In the genomic region with DNA sequence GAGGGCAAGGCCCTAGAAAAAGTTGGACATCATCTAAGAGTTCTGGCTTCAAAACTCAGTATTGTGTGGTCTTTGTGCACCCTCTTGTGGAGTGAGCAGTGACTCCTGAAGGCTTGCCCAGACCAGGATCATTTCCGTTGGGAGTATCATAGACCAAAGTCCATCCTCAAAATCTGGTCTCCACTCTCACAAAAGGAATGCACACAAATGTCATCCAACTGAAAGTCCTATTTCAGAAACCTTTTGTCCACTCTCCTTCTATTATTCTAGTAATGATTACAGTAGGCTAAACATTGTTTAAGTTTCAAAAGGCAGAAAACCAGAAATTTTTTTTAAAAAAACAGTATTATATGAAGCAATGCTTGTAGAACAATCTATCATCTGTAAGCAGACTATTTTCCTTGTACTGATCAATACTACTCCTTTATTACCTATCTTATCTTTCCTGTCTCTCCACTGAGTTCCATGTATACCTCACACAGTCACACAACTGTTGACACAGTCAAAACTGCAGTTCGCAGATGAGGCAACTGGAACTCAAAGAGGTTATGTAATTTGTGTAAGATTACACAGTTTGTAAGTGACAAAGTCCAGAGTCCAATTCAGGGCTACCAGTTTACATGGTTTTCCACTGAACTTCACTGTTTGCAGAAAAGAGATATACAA, we compare ENCODE assay signal across 1 cellular context.
TF ChIP-seq lines count a peak whose summit lies in the region.

No MANE protein-coding gene starts in this region.

TF ChIP-seq in HepG2, 621 proteins besides CTCF, POLR2A, EP300 and RAD21 (continued from another document and continues in another):
- TF ChIP-seq, protein P1, sequence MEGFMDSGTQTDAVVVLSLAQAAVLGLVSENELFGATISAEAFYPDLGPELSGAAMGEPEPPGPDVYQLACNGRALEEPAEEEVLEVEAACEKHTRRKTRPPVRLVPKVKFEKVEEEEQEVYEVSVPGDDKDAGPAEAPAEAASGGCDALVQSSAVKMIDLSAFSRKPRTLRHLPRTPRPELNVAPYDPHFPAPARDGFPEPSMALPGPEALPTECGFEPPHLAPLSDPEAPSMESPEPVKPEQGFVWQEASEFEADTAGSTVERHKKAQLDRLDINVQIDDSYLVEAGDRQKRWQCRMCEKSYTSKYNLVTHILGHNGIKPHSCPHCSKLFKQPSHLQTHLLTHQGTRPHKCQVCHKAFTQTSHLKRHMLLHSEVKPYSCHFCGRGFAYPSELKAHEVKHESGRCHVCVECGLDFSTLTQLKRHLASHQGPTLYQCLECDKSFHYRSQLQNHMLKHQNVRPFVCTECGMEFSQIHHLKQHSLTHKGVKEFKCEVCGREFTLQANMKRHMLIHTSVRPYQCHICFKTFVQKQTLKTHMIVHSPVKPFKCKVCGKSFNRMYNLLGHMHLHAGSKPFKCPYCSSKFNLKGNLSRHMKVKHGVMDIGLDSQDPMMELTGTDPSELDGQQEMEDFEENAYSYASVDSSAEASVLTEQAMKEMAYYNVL (CRISPR knock-in tag; IDR thresholded peaks at IDR 0.05; ENCODE audit: borderline replicate concordance): peak; percentile 97
- TF ChIP-seq CENPX (CRISPR knock-in tag; IDR thresholded peaks at IDR 0.05): no peak
- TF ChIP-seq, protein P2, sequence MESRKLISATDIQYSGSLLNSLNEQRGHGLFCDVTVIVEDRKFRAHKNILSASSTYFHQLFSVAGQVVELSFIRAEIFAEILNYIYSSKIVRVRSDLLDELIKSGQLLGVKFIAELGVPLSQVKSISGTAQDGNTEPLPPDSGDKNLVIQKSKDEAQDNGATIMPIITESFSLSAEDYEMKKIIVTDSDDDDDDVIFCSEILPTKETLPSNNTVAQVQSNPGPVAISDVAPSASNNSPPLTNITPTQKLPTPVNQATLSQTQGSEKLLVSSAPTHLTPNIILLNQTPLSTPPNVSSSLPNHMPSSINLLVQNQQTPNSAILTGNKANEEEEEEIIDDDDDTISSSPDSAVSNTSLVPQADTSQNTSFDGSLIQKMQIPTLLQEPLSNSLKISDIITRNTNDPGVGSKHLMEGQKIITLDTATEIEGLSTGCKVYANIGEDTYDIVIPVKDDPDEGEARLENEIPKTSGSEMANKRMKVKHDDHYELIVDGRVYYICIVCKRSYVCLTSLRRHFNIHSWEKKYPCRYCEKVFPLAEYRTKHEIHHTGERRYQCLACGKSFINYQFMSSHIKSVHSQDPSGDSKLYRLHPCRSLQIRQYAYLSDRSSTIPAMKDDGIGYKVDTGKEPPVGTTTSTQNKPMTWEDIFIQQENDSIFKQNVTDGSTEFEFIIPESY (CRISPR knock-in tag; IDR thresholded peaks at IDR 0.05): peak; percentile 76
- 0 out of 2 replicates have a peak, but pooled peaks have one; percentile 65 for TF ChIP-seq ADNP (CRISPR knock-in tag; IDR thresholded peaks at IDR 0.05)
- no peak for TF ChIP-seq LCORL (IDR thresholded peaks at IDR 0.05)
- peak; percentile 39 for TF ChIP-seq LCORL (CRISPR knock-in tag; IDR thresholded peaks at IDR 0.05)
- TF ChIP-seq SP4 (CRISPR knock-in tag; IDR thresholded peaks at IDR 0.05): no peak
- 0 out of 2 replicates have a peak, but pooled peaks have one; percentile 22 for TF ChIP-seq SP5 (CRISPR knock-in tag; IDR thresholded peaks at IDR 0.05; ENCODE audit: borderline replicate concordance, low read depth)
- TF ChIP-seq SMAD1 (CRISPR knock-in tag; IDR thresholded peaks at IDR 0.05; ENCODE audit: borderline replicate concordance, low read depth): no peak
- peak; percentile 97 for TF ChIP-seq ZNF614 (CRISPR knock-in tag; IDR thresholded peaks at IDR 0.05; ENCODE audit: borderline replicate concordance)
- peak; percentile 98 for TF ChIP-seq ZNF644 (CRISPR knock-in tag; IDR thresholded peaks at IDR 0.05; ENCODE audit: low read depth)
- TF ChIP-seq NR2C2 (CRISPR knock-in tag; IDR thresholded peaks at IDR 0.05; ENCODE audit: borderline replicate concordance): peak; percentile 72; the same call in 1 of the 2 replicates
- TF ChIP-seq, protein P3, sequence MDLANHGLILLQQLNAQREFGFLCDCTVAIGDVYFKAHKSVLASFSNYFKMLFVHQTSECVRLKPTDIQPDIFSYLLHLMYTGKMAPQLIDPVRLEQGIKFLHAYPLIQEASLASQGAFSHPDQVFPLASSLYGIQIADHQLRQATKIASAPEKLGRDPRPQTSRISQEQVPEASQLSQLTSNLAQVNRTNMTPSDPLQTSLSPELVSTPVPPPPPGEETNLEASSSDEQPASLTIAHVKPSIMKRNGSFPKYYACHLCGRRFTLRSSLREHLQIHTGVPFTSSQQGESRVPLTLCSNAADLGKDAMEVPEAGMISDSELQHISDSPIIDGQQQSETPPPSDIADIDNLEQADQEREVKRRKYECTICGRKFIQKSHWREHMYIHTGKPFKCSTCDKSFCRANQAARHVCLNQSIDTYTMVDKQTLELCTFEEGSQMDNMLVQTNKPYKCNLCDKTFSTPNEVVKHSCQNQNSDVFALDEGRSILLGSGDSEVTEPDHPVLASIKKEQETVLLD (CRISPR knock-in tag; IDR thresholded peaks at IDR 0.05; ENCODE audit: low read depth): no peak
- peak; percentile 93 for TF ChIP-seq NCOA2 (CRISPR knock-in tag; IDR thresholded peaks at IDR 0.05)
- TF ChIP-seq ARNTL (CRISPR knock-in tag; IDR thresholded peaks at IDR 0.05): peak; percentile 23; the same call in 1 of the 2 replicates
- peak; percentile 92 for TF ChIP-seq ISL2 (CRISPR knock-in tag; IDR thresholded peaks at IDR 0.05)
- TF ChIP-seq, protein P4, sequence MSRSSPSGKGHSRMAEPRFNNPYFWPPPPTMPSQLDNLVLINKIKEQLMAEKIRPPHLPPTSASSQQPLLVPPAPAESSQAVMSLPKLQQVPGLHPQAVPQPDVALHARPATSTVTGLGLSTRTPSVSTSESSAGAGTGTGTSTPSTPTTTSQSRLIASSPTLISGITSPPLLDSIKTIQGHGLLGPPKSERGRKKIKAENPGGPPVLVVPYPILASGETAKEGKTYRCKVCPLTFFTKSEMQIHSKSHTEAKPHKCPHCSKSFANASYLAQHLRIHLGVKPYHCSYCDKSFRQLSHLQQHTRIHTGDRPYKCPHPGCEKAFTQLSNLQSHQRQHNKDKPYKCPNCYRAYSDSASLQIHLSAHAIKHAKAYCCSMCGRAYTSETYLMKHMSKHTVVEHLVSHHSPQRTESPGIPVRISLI (CRISPR knock-in tag; IDR thresholded peaks at IDR 0.05; ENCODE audit: borderline replicate concordance): peak; percentile 32; the same call in 1 of the 2 replicates
- TF ChIP-seq, protein P5, sequence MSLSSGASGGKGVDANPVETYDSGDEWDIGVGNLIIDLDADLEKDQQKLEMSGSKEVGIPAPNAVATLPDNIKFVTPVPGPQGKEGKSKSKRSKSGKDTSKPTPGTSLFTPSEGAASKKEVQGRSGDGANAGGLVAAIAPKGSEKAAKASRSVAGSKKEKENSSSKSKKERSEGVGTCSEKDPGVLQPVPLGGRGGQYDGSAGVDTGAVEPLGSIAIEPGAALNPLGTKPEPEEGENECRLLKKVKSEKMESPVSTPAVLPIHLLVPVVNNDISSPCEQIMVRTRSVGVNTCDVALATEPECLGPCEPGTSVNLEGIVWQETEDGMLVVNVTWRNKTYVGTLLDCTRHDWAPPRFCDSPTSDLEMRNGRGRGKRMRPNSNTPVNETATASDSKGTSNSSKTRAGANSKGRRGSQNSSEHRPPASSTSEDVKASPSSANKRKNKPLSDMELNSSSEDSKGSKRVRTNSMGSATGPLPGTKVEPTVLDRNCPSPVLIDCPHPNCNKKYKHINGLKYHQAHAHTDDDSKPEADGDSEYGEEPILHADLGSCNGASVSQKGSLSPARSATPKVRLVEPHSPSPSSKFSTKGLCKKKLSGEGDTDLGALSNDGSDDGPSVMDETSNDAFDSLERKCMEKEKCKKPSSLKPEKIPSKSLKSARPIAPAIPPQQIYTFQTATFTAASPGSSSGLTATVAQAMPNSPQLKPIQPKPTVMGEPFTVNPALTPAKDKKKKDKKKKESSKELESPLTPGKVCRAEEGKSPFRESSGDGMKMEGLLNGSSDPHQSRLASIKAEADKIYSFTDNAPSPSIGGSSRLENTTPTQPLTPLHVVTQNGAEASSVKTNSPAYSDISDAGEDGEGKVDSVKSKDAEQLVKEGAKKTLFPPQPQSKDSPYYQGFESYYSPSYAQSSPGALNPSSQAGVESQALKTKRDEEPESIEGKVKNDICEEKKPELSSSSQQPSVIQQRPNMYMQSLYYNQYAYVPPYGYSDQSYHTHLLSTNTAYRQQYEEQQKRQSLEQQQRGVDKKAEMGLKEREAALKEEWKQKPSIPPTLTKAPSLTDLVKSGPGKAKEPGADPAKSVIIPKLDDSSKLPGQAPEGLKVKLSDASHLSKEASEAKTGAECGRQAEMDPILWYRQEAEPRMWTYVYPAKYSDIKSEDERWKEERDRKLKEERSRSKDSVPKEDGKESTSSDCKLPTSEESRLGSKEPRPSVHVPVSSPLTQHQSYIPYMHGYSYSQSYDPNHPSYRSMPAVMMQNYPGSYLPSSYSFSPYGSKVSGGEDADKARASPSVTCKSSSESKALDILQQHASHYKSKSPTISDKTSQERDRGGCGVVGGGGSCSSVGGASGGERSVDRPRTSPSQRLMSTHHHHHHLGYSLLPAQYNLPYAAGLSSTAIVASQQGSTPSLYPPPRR (CRISPR knock-in tag; IDR thresholded peaks at IDR 0.05; ENCODE audit: borderline replicate concordance): peak; percentile 83
- peak; percentile 91 for TF ChIP-seq TBX2 (CRISPR knock-in tag; IDR thresholded peaks at IDR 0.05; ENCODE audit: borderline replicate concordance)
- TF ChIP-seq, protein P6, sequence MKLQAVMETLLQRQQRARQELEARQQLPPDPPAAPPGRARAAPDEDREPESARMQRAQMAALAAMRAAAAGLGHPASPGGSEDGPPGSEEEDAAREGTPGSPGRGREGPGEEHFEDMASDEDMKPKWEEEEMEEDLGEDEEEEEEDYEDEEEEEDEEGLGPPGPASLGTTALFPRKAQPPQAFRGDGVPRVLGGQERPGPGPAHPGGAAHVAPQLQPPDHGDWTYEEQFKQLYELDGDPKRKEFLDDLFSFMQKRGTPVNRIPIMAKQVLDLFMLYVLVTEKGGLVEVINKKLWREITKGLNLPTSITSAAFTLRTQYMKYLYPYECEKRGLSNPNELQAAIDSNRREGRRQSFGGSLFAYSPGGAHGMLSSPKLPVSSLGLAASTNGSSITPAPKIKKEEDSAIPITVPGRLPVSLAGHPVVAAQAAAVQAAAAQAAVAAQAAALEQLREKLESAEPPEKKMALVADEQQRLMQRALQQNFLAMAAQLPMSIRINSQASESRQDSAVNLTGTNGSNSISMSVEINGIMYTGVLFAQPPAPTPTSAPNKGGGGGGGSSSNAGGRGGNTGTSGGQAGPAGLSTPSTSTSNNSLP (IDR thresholded peaks at IDR 0.05; ENCODE audit: low read depth, low read length): peak; percentile 68
- TF ChIP-seq, protein P7, sequence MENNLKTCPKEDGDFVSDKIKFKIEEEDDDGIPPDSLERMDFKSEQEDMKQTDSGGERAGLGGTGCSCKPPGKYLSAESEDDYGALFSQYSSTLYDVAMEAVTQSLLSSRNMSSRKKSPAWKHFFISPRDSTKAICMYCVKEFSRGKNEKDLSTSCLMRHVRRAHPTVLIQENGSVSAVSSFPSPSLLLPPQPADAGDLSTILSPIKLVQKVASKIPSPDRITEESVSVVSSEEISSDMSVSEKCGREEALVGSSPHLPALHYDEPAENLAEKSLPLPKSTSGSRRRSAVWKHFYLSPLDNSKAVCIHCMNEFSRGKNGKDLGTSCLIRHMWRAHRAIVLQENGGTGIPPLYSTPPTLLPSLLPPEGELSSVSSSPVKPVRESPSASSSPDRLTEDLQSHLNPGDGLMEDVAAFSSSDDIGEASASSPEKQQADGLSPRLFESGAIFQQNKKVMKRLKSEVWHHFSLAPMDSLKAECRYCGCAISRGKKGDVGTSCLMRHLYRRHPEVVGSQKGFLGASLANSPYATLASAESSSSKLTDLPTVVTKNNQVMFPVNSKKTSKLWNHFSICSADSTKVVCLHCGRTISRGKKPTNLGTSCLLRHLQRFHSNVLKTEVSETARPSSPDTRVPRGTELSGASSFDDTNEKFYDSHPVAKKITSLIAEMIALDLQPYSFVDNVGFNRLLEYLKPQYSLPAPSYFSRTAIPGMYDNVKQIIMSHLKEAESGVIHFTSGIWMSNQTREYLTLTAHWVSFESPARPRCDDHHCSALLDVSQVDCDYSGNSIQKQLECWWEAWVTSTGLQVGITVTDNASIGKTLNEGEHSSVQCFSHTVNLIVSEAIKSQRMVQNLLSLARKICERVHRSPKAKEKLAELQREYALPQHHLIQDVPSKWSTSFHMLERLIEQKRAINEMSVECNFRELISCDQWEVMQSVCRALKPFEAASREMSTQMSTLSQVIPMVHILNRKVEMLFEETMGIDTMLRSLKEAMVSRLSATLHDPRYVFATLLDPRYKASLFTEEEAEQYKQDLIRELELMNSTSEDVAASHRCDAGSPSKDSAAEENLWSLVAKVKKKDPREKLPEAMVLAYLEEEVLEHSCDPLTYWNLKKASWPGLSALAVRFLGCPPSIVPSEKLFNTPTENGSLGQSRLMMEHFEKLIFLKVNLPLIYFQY (CRISPR knock-in tag; IDR thresholded peaks at IDR 0.05; ENCODE audit: borderline replicate concordance): no peak
- TF ChIP-seq STAG1 (CRISPR knock-in tag; IDR thresholded peaks at IDR 0.05): peak; percentile 91
- TF ChIP-seq ZNF256 (CRISPR knock-in tag; conservative IDR thresholded peaks at IDR 0.05): no peak
- TF ChIP-seq ZNF703 (CRISPR knock-in tag; IDR thresholded peaks at IDR 0.05; ENCODE audit: borderline replicate concordance): no peak
- TF ChIP-seq STAT5B (CRISPR knock-in tag; IDR thresholded peaks at IDR 0.05): no peak
- TF ChIP-seq TBX3 (IDR thresholded peaks at IDR 0.05; ENCODE audit: borderline replicate concordance): peak; percentile 81; the same call in 1 of the 2 replicates
- peak; percentile 79 for TF ChIP-seq ONECUT2 (CRISPR knock-in tag; IDR thresholded peaks at IDR 0.05)
- peak; percentile 92; the same call in 1 of the 2 replicates for TF ChIP-seq CHD4 (IDR thresholded peaks at IDR 0.05; ENCODE audit: borderline replicate concordance, low read length)
- TF ChIP-seq CEBPG (CRISPR knock-in tag; IDR thresholded peaks at IDR 0.05): peak; percentile 98
- TF ChIP-seq HNF4A (CRISPR knock-in tag; IDR thresholded peaks at IDR 0.05): peak; percentile 100
- peak; percentile 42; the same call in 1 of the 2 replicates for TF ChIP-seq PITX1 (CRISPR knock-in tag; IDR thresholded peaks at IDR 0.05)
- peak; percentile 99 for TF ChIP-seq GATAD2A (CRISPR knock-in tag; IDR thresholded peaks at IDR 0.05)
- TF ChIP-seq ZNF329 (CRISPR knock-in tag; IDR thresholded peaks at IDR 0.05; ENCODE audit: low read depth): 0 out of 2 replicates have a peak, but pooled peaks have one; percentile 37
- TF ChIP-seq, protein P8, sequence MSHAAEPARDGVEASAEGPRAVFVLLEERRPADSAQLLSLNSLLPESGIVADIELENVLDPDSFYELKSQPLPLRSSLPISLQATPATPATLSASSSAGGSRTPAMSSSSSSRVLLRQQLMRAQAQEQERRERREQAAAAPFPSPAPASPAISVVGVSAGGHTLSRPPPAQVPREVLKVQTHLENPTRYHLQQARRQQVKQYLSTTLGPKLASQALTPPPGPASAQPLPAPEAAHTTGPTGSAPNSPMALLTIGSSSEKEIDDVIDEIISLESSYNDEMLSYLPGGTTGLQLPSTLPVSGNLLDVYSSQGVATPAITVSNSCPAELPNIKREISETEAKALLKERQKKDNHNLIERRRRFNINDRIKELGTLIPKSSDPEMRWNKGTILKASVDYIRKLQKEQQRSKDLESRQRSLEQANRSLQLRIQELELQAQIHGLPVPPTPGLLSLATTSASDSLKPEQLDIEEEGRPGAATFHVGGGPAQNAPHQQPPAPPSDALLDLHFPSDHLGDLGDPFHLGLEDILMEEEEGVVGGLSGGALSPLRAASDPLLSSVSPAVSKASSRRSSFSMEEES (CRISPR knock-in tag; IDR thresholded peaks at IDR 0.05): peak; percentile 69; the same call in 1 of the 2 replicates
- no peak for TF ChIP-seq NR2F1 (CRISPR knock-in tag; IDR thresholded peaks at IDR 0.05)
- peak; percentile 79; the same call in 1 of the 2 replicates for TF ChIP-seq KDM3A (CRISPR knock-in tag; IDR thresholded peaks at IDR 0.05; ENCODE audit: low read depth)
- 0 out of 2 replicates have a peak, but pooled peaks have one; percentile 57 for TF ChIP-seq CBFB (CRISPR knock-in tag; IDR thresholded peaks at IDR 0.05)
